In genomic region chr1:212558665-212559480, GRCh38 we compare ENCODE assay signal across 1 cellular context.
TF ChIP-seq lines count a peak whose summit lies in the region.

No MANE protein-coding gene starts in this region.

TF ChIP-seq in HCT116, 20 proteins besides CTCF, POLR2A, EP300 and RAD21 (continued from another document):
- TF ChIP-seq SP1 (IDR thresholded peaks at IDR 0.05; ENCODE audit: low read depth) (peak; percentile 88), EZH2phosphoT487 (IDR thresholded peaks at IDR 0.05; ENCODE audit: borderline replicate concordance) (no peak), CEBPB (IDR thresholded peaks at IDR 0.05; ENCODE audit: low read depth) (peak; percentile 62; the same call in 1 of the 2 replicates), JUND (IDR thresholded peaks at IDR 0.05) (peak; percentile 93), ATF3 (IDR thresholded peaks at IDR 0.05) (peak; percentile 87; the same call in 1 of the 2 replicates), YY1 (IDR thresholded peaks at IDR 0.05; ENCODE audit: extremely low read depth, insufficient replicate concordance, low read depth, low read length) (no peak), SRF (IDR thresholded peaks at IDR 0.05; ENCODE audit: low read depth) (no peak)
